8 cellular contexts compared by ENCODE assay signal in the genomic region with DNA sequence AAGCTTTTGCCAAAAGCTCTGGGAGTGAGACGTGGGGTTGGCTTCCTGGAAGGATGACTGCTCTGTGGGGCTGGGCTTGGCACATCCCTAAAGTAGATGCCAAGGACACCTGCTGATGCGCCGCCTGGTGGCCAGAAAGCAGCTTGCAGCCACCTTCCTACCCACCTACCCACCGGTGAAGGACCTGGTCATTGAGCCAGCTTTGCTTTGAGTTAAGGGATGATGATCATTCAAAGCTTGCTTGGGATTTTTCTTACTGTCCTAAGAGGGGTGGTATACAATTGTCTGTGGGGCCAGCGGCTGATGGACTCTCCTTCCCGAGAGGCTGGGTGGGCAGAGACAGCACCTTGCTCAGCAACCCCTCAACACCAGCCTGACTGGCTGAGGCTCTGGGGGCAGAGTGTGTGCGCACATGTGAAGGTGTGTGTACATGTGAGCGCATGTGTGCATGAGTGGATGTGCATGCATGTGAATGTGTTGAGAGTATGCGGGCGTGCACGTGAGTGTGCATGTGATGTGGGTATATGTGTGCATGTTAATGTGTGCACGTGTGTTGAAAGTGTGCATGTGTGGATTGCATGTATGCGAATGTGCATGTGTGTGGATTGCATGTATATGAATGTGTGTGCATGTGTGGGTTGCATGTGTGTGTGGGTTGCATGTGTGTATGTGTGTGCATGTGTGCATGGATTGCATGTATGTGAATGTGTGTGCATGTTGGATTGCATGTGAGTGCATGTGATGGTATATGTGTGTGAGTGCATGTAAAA. TPM values are rescaled to one million over a fixed set of nuclear protein-coding genes. Genes with fewer than 3 reads are reported as not detected.
DNase-seq lines count a peak whose midpoint lies in the region; ATAC-seq and TF ChIP-seq lines count a peak whose summit lies in the region.

No MANE protein-coding gene starts in this region.

- H3K27me3 Mint-ChIP-seq in CD8-positive, alpha-beta memory T cell = peaks cover 23 to 24% of the 10 kb centered on the region in 2 donors

- H3K9me3 ChIP-seq in CD8-positive, alpha-beta memory T cell (ENCODE audit: low read length) = no peaks in the 10 kb centered on the region
- H3K9me3 ChIP-seq in adrenal gland (replicated peaks in 1 of 3) (no peaks in the 10 kb centered on the region), hepatocyte (ENCODE audit: low read depth) (no peaks in the 10 kb centered on the region)

- peak; percentile 49 to 72 (median 57) for DNase-seq in CD8-positive, alpha-beta memory T cell
- DNase-seq in HuH-7.5 (ENCODE audit: low spot score) (peak; percentile 68), T-helper 2 cell (peak; percentile 29 to 55 (median 42)), adrenal gland (peak; percentile 81 to 93 (median 89)), hepatocyte (ENCODE audit: low spot score) (no peak), foreskin melanocyte (no peak)
- peak; percentile 60 to 66 for DNase-seq in stimulated activated CD4-positive, alpha-beta T cell treated with anti-CD3 and anti-CD28 coated beads, Interleukin-1b, Interleukin-23, amount 100 ng/mL, for 4 hours (ENCODE audit: low read depth in 2 of 2)

- 57 to 96% (median 61%) methylated on average over 8 to 13 of the region's 13 CpGs for WGBS in adrenal gland, 4 donors
- 71% methylated on average over 13 of the region's 13 CpGs for WGBS in hepatocyte (ENCODE audit: low lambda C conversion rate, missing lambda C conversion rate)

- intact Hi-C loops in adrenal gland (cut with DNase I) = loop anchor here in 1 of 2 donors (5.0 kb wide), 1 partner anchor 50 kb away; no protein-coding TSS in a partner anchor

- no peak overlapping the region for H3K4me2 ChIP-seq in hepatocyte

- no peak overlapping the region for H3K27ac ChIP-seq in CD8-positive, alpha-beta memory T cell (ENCODE audit: low read depth, low read length)
- H3K27ac ChIP-seq in adrenal gland = peak overlapping the region in 2 of 5 donors; percentile 20 to 21
- H3K27ac ChIP-seq in hepatocyte = no peak overlapping the region

- H3K4me1 ChIP-seq in CD8-positive, alpha-beta memory T cell (ENCODE audit: insufficient read depth, low read length) = no peaks in the 10 kb centered on the region
- H3K4me1 ChIP-seq in adrenal gland (replicated peaks in 1 of 2) = peaks cover 6 to 16% of the 10 kb centered on the region in 2 donors
- H3K4me1 ChIP-seq in hepatocyte (ENCODE audit: insufficient read depth) = peaks cover 7% of the 10 kb centered on the region

- H3K36me3 ChIP-seq in CD8-positive, alpha-beta memory T cell (ENCODE audit: insufficient read depth, low read length) = no peaks in the 10 kb centered on the region
- H3K36me3 ChIP-seq in adrenal gland (replicated peaks in 1 of 2) = peaks cover 0 to 3% of the 10 kb centered on the region in 2 donors
- no peaks in the 10 kb centered on the region for H3K36me3 ChIP-seq in hepatocyte (replicated peaks; ENCODE audit: insufficient read depth, low read depth)

- H3K79me2 ChIP-seq in hepatocyte = no peaks in the 10 kb centered on the region

- H3K27me3 ChIP-seq in CD8-positive, alpha-beta memory T cell (ENCODE audit: insufficient read depth, low read length, poor library complexity, severe bottlenecking) = no peaks in the 10 kb centered on the region
- no peaks in the 10 kb centered on the region for H3K27me3 ChIP-seq in adrenal gland
- no peaks in the 10 kb centered on the region for H3K27me3 ChIP-seq in hepatocyte

- POLR2A ChIA-PET in CD8-positive, alpha-beta memory T cell (lab: Charles Lee) = no interaction called here

- H3K9me2 ChIP-seq in hepatocyte (replicated peaks; ENCODE audit: insufficient read depth) = no peaks in the 10 kb centered on the region

- H3K4me3 Mint-ChIP-seq in CD8-positive, alpha-beta memory T cell = no peak overlapping the region

- no peak for ATAC-seq in GM18861 (IDR thresholded peaks at IDR 0.05; ENCODE audit: unreplicated experiment)

- H3K4me3 ChIP-seq in CD8-positive, alpha-beta memory T cell (ENCODE audit: low read length) = no peak overlapping the region
- H3K4me3 ChIP-seq in adrenal gland = no peak overlapping the region
- H3K4me3 ChIP-seq in hepatocyte = no peak overlapping the region

- H3K9me3 Mint-ChIP-seq in CD8-positive, alpha-beta memory T cell = no peaks in the 10 kb centered on the region

- no peaks in the 10 kb centered on the region for H3K36me3 Mint-ChIP-seq in CD8-positive, alpha-beta memory T cell

- H4K20me1 ChIP-seq in hepatocyte (ENCODE audit: insufficient read depth, poor library complexity, severe bottlenecking) = no peaks in the 10 kb centered on the region

- peaks cover 4 to 5% (median 4%) of the 10 kb centered on the region in 3 donors for H3K4me1 Mint-ChIP-seq in CD8-positive, alpha-beta memory T cell

- no peak for TF ChIP-seq POLR2A in adrenal gland (IDR thresholded peaks at IDR 0.05)

- no peak overlapping the region for H2AFZ ChIP-seq in hepatocyte

- CTCF ChIA-PET in CD8-positive, alpha-beta memory T cell (lab: Charles Lee) = interaction anchor here (0.6 to 3.5 kb wide), 10 partner anchors 9 to 187 kb away, joined by 3 to 13 read pairs (median 4); no protein-coding TSS in a partner anchor

- no peak overlapping the region for H3K27ac Mint-ChIP-seq in CD8-positive, alpha-beta memory T cell

- TF ChIP-seq CTCF in adrenal gland (IDR thresholded peaks at IDR 0.05) (peak; percentile 85 to 96 (median 94)), hepatocyte (IDR thresholded peaks at IDR 0.05; ENCODE audit: poor library complexity) (peak; percentile 44)

RNA-seq across cellular contexts. Expression of a gene that starts 18.6 kb away (rescaled TPM):
- under 1 TPM in 1 of 2 experiments, not detected in 1; 0.22 TPM for total RNA-seq in CD8-positive, alpha-beta memory T cell
- not detected for polyA plus RNA-seq in CD8-positive, alpha-beta memory T cell
- total RNA-seq in adrenal gland = 100 to 1,000 TPM in 6 of 8 donors, 10 to 100 TPM in 2; 74.6 to 175 (median 137) TPM
- polyA plus RNA-seq in adrenal gland = 100 to 1,000 TPM in 1 of 3 donors, 10 to 100 TPM in 2; 17.2 to 147 (median 74.4) TPM
- 9.5 and 12.8 TPM in 2 replicates for total RNA-seq in hepatocyte
- 13.3 and 14.7 TPM in 2 replicates for polyA plus RNA-seq in hepatocyte

RNA-seq across cellular contexts. Expression of a gene that starts 32.0 kb away (rescaled TPM):
- total RNA-seq in CD8-positive, alpha-beta memory T cell = 10 to 100 TPM; 33.2 to 38.3 TPM
- 3.5 TPM for polyA plus RNA-seq in CD8-positive, alpha-beta memory T cell
- total RNA-seq in adrenal gland (10 to 100 TPM; 19.0 to 87.5 (median 31.1) TPM), hepatocyte (17.5 and 34.0 TPM in 2 replicates)
- polyA plus RNA-seq in adrenal gland (100 to 1,000 TPM in 1 of 3 donors, 10 to 100 TPM in 1, 1 to 10 TPM in 1; 8.6 to 155 (median 40.1) TPM), hepatocyte (24.4 and 46.2 TPM in 2 replicates)

RNA-seq across cellular contexts. Expression of a gene that starts 33.0 kb away (rescaled TPM):
- 10 to 100 TPM; 45.5 to 47.3 TPM for total RNA-seq in CD8-positive, alpha-beta memory T cell
- 13.4 TPM for polyA plus RNA-seq in CD8-positive, alpha-beta memory T cell
- total RNA-seq in adrenal gland (10 to 100 TPM; 36.5 to 78.3 (median 61.5) TPM), hepatocyte (32.8 and 36.1 TPM in 2 replicates)
- polyA plus RNA-seq in adrenal gland (10 to 100 TPM; 10.3 to 29.5 (median 10.7) TPM), hepatocyte (33.0 and 34.1 TPM in 2 replicates)

Comparison
In these comparisons a context has a peak if more than half of its experiments do, and no peak if none do; other contexts are left out.
1. DNase-seq: peak in CD8-positive, alpha-beta memory T cell (5 of 5), HuH-7.5 (single experiment), T-helper 2 cell (5 of 5), adrenal gland (7 of 7) and stimulated activated CD4-positive, alpha-beta T cell treated with anti-CD3 and anti-CD28 coated beads, Interleukin-1b, Interleukin-23, amount 100 ng/mL, for 4 hours (2 of 2); none in hepatocyte (single experiment) and foreskin melanocyte (single experiment).